ENCODE assay signal across 8 cellular contexts in genomic region chr2:36356199-36356989, GRCh38. TPM values are rescaled to one million over a fixed set of nuclear protein-coding genes. Genes with fewer than 3 reads are reported as not detected.
DNase-seq lines count a peak whose midpoint lies in the region; ATAC-seq and TF ChIP-seq lines count a peak whose summit lies in the region.

No MANE protein-coding gene starts in this region.

- H3K4me3 ChIP-seq in fibroblast of the aortic adventitia (ENCODE audit: low read depth, low read length) (peak overlapping the region; percentile 94), neuronal stem cell (ENCODE audit: low read length in 2 of 2) (peak overlapping the region; percentile 71 to 99), aorta (ENCODE audit: low read length in 2 of 2) (peak overlapping the region; percentile 92 to 99)

- H3K27ac Mint-ChIP-seq in activated T-cell treated with anti-CD3 and anti-CD28 coated beads, Interleukin-2, amount 50 U/mL, for 24 hours = peak overlapping the region; percentile 53

- H3K23ac ChIP-seq in neuronal stem cell (ENCODE audit: low read depth, low read length, poor library complexity) = peak overlapping the region; percentile 61

- H3K9me3 ChIP-seq in neuronal stem cell (replicated peaks in 1 of 2; ENCODE audit: control insufficient read depth in 2 of 2, insufficient read depth in 1 of 2, low read depth in 1 of 2, low read length in 2 of 2) = no peaks in the 10 kb centered on the region
- H3K9me3 ChIP-seq in aorta (ENCODE audit: control insufficient read depth, low read length) = no peaks in the 10 kb centered on the region

- H3K4ac ChIP-seq in neuronal stem cell (ENCODE audit: low read length) = peak overlapping the region; percentile 15

- no peak overlapping the region for H2BK12ac ChIP-seq in neuronal stem cell (ENCODE audit: low read length)

- no peak for TF ChIP-seq CTCF in fibroblast of the aortic adventitia (IDR thresholded peaks at IDR 0.05; ENCODE audit: insufficient read depth, low read length)

- peak; percentile 42 for DNase-seq in EH (ENCODE audit: low read depth)
- peak; percentile 8 to 18 for DNase-seq in Kasumi-1 (lab: John Stamatoyannopoulos, UW)
- DNase-seq in activated T-cell treated with anti-CD3 and anti-CD28 coated beads, Interleukin-2, amount 50 U/mL, for 24 hours = peak; percentile 71
- no peak for DNase-seq in fibroblast of the aortic adventitia (ENCODE audit: low read depth)
- DNase-seq in neuronal stem cell (ENCODE audit: low spot score) = peak; percentile 39
- DNase-seq in aorta = peak; percentile 77 to 84
- DNase-seq in NCI-H187 treated with DMSO at 0.1 percent for 48 hours (lab: John Stamatoyannopoulos, UW) = no peak

- peak overlapping the region; percentile 79 for H3K27ac ChIP-seq in neuronal stem cell (replicated peaks; ENCODE audit: low read length)
- peak overlapping the region; percentile 84 to 88 for H3K27ac ChIP-seq in aorta (ENCODE audit: low read depth in 1 of 2, low read length in 2 of 2)

- peak; percentile 19 for ATAC-seq in GM21528 (IDR thresholded peaks at IDR 0.05; ENCODE audit: low FRiP score, unreplicated experiment)
- peak; percentile 35 for ATAC-seq in aorta (ENCODE audit: low FRiP score)

- H3K79me1 ChIP-seq in neuronal stem cell (ENCODE audit: low read depth, low read length) = peaks cover 4% of the 10 kb centered on the region

- H2BK120ac ChIP-seq in neuronal stem cell (ENCODE audit: low read depth, low read length) = peak overlapping the region; percentile 10

- peak overlapping the region; percentile 26 for H2BK15ac ChIP-seq in neuronal stem cell (ENCODE audit: low read length)

- peak overlapping the region; percentile 46 for H2BK5ac ChIP-seq in neuronal stem cell (ENCODE audit: low read length)

- H3K14ac ChIP-seq in neuronal stem cell (ENCODE audit: low read length) = peak overlapping the region; percentile 95

- peaks cover 4% of the 10 kb centered on the region for H3K36me3 Mint-ChIP-seq in activated T-cell treated with anti-CD3 and anti-CD28 coated beads, Interleukin-2, amount 50 U/mL, for 24 hours (ENCODE audit: low read depth)

- no peak overlapping the region for H4K91ac ChIP-seq in neuronal stem cell (ENCODE audit: low read depth, low read length, poor library complexity)

- intact Hi-C loops in aorta (cut with DNase I) = loop anchor here in 1 of 2 donors (5.0 to 10.0 kb wide), 4 partner anchors 76 to 208 kb away; no protein-coding TSS in a partner anchor

- H3K4me1 Mint-ChIP-seq in activated T-cell treated with anti-CD3 and anti-CD28 coated beads, Interleukin-2, amount 50 U/mL, for 24 hours (ENCODE audit: low read depth) = peaks cover 40% of the 10 kb centered on the region

- H2AFZ ChIP-seq in neuronal stem cell (ENCODE audit: low read length) = peak overlapping the region; percentile 94

- H3K27me3 ChIP-seq in neuronal stem cell (ENCODE audit: control insufficient read depth in 3 of 3, insufficient read depth in 3 of 3, low read depth in 1 of 3, low read length in 3 of 3) (peaks cover 0 to 4% (median 0%) of the 10 kb centered on the region in 3 experiments), aorta (ENCODE audit: control insufficient read depth in 1 of 2, insufficient read depth in 2 of 2, low read length in 1 of 2) (no peaks in the 10 kb centered on the region)

- no peak overlapping the region for H4K8ac ChIP-seq in neuronal stem cell (ENCODE audit: low read depth, low read length)

- WGBS in neuronal stem cell (ENCODE audit: extremely low coverage in 2 of 2, insufficient read length in 2 of 2, insufficient replicate concordance in 1 of 2), 2 donors = no CpG with 5 or more reads among the region's 92 CpGs
- 0 to 1% methylated on average over 62 to 92 of the region's 92 CpGs for whole genome bisulfite sequencing in aorta, 2 donors

- H3K36me3 ChIP-seq in neuronal stem cell (replicated peaks in 1 of 2; ENCODE audit: control insufficient read depth in 2 of 2, insufficient read depth in 2 of 2, low read length in 2 of 2) (no peaks in the 10 kb centered on the region), aorta (ENCODE audit: control insufficient read depth in 1 of 2, insufficient read depth in 2 of 2, low read length in 1 of 2) (no peaks in the 10 kb centered on the region)

- H2AK5ac ChIP-seq in neuronal stem cell (ENCODE audit: low read depth, low read length) = peak overlapping the region; percentile 31

- peak overlapping the region; percentile 97 for H3K18ac ChIP-seq in neuronal stem cell (ENCODE audit: low read length)

- peaks cover 54% of the 10 kb centered on the region for H3K27me3 Mint-ChIP-seq in activated T-cell treated with anti-CD3 and anti-CD28 coated beads, Interleukin-2, amount 50 U/mL, for 24 hours

- no peaks in the 10 kb centered on the region for H3K9me3 Mint-ChIP-seq in activated T-cell treated with anti-CD3 and anti-CD28 coated beads, Interleukin-2, amount 50 U/mL, for 24 hours

- H3K4me1 ChIP-seq in neuronal stem cell (ENCODE audit: control insufficient read depth in 2 of 2, insufficient read depth in 1 of 2, low read depth in 1 of 2, low read length in 2 of 2) = peaks cover 3 to 6% of the 10 kb centered on the region in 2 donors
- peaks cover 0 to 9% of the 10 kb centered on the region in 2 donors for H3K4me1 ChIP-seq in aorta (ENCODE audit: control insufficient read depth in 1 of 2, insufficient read depth in 2 of 2, low read length in 2 of 2)

- peak overlapping the region; percentile 96 for H3K9ac ChIP-seq in neuronal stem cell (ENCODE audit: low read depth, low read length, poor library complexity)

- peak overlapping the region; percentile 78 for H3K4me2 ChIP-seq in neuronal stem cell (ENCODE audit: insufficient read depth, low read length, poor library complexity, severe bottlenecking)

- peak overlapping the region; percentile 78 for H3K4me3 Mint-ChIP-seq in activated T-cell treated with anti-CD3 and anti-CD28 coated beads, Interleukin-2, amount 50 U/mL, for 24 hours

RNA-seq across cellular contexts. Expression of gene CRIM1, which starts 0.8 kb away (rescaled TPM):
- total RNA-seq in fibroblast of the aortic adventitia (ENCODE audit: low replicate concordance) (100 and 108 TPM in 2 replicates), aorta (100 to 1,000 TPM; 228 to 727 TPM)
- polyA plus RNA-seq in neuronal stem cell (2013, experiment 1 of 2) = 7.8 TPM
- polyA plus RNA-seq in neuronal stem cell (2013, experiment 2 of 2) = 8.2 TPM
- 10 to 100 TPM; 47.3 to 66.2 TPM for polyA plus RNA-seq in aorta

Comparison
In these comparisons a context has a peak if more than half of its experiments do, and no peak if none do; other contexts are left out.
1. DNase-seq: peak in EH (single experiment), Kasumi-1 (2 of 2), activated T-cell treated with anti-CD3 and anti-CD28 coated beads, Interleukin-2, amount 50 U/mL, for 24 hours (single experiment), neuronal stem cell (single experiment) and aorta (2 of 2); none in fibroblast of the aortic adventitia (single experiment) and NCI-H187 treated with DMSO at 0.1 percent for 48 hours (single experiment).
2. Peak in every context shown above with its lines, with median percentiles within 50 percentile points of each other: H3K4me3 ChIP-seq.